Comparison of ENCODE assay signal across 16 cellular contexts in the genomic region with DNA sequence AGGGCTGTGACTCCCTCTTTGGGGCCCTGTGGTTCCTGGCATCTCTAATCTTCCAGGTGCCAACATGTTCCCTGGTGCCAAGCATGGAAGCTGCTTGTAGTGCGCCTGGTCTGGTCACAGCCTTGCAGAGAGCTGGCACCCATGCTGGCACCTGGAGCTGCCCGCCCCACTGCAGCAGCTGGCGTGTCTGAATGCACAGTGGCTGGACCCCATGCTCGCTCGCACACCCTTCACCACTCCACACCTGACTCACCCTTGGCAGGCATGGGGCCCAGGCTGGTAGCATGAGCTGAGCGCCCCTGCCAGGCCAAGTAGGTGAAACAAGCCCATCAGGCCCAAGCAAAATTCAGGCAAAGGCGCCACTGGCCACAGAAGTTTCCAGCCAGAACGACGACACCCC.
"Had no signal": no experiment of that assay in that cellular context is flagged by ENCODE, and none has a peak within 500 bp of the region (broad histone marks: within the 10 kb centered on the region; RNA-seq: fewer than 3 reads in every experiment).

No MANE protein-coding gene starts in this region.

- H3K4me1 ChIP-seq: colonic mucosa, foreskin keratinocyte, psoas muscle, right lobe of liver, transverse colon had no signal

- H3K27ac ChIP-seq: colonic mucosa, foreskin keratinocyte, neutrophil, psoas muscle, right lobe of liver, thoracic aorta, transverse colon had no signal

- H3K4me1 Mint-ChIP-seq: memory B cell, nephron had no signal

- H3K9me3 Mint-ChIP-seq: memory B cell; nephron; stimulated activated memory B cell treated with anti-CD40 and anti-IgM and Interleukin-4, amounts not matched to agents 10 μg/mL and 1 μg/mL and 100 μg/mL, for 72 hours; stimulated activated naive CD8-positive, alpha-beta T cell treated with anti-CD3 and anti-CD28 coated beads, Interleukin-15, amount 100 ng/mL, for 72 hours had no signal

- FAIRE-seq: endothelial cell of umbilical vein, islet of Langerhans had no signal

- DNase-seq: cerebellar nuclear complex; colonic mucosa; right lobe of liver; stimulated activated CD4-positive, alpha-beta T cell treated with anti-CD3 and anti-CD28 coated beads, Interleukin-4, amount 100 ng/mL, for 24 hours; transverse colon had no signal

- ATAC-seq: psoas muscle; stimulated activated memory B cell treated with anti-CD40 and anti-IgM and Interleukin-4, amounts not matched to agents 10 μg/mL and 1 μg/mL and 100 μg/mL, for 72 hours had no signal

- H3K4me3 ChIP-seq: colonic mucosa, psoas muscle, right lobe of liver, thoracic aorta, transverse colon had no signal

- H3K27ac Mint-ChIP-seq: memory B cell; mesothelial cell of epicardium; nephron; stimulated activated memory B cell treated with anti-CD40 and anti-IgM and Interleukin-4, amounts not matched to agents 10 μg/mL and 1 μg/mL and 100 μg/mL, for 72 hours; stimulated activated naive CD8-positive, alpha-beta T cell treated with anti-CD3 and anti-CD28 coated beads, Interleukin-15, amount 100 ng/mL, for 72 hours had no signal

- H3K36me3 ChIP-seq: colonic mucosa, neutrophil, right lobe of liver, thoracic aorta, transverse colon had no signal

- H3K4me3 Mint-ChIP-seq: memory B cell; mesothelial cell of epicardium; nephron; stimulated activated memory B cell treated with anti-CD40 and anti-IgM and Interleukin-4, amounts not matched to agents 10 μg/mL and 1 μg/mL and 100 μg/mL, for 72 hours; stimulated activated naive CD8-positive, alpha-beta T cell treated with anti-CD3 and anti-CD28 coated beads, Interleukin-15, amount 100 ng/mL, for 72 hours had no signal

- H3K9me3 ChIP-seq: colonic mucosa, neutrophil, psoas muscle, right lobe of liver, thoracic aorta, transverse colon had no signal

- H3K36me3 Mint-ChIP-seq: memory B cell; mesothelial cell of epicardium; stimulated activated memory B cell treated with anti-CD40 and anti-IgM and Interleukin-4, amounts not matched to agents 10 μg/mL and 1 μg/mL and 100 μg/mL, for 72 hours had no signal

- H3K27me3 Mint-ChIP-seq: stimulated activated memory B cell treated with anti-CD40 and anti-IgM and Interleukin-4, amounts not matched to agents 10 μg/mL and 1 μg/mL and 100 μg/mL, for 72 hours; stimulated activated naive CD8-positive, alpha-beta T cell treated with anti-CD3 and anti-CD28 coated beads, Interleukin-15, amount 100 ng/mL, for 72 hours had no signal

- H3K27me3 ChIP-seq: foreskin keratinocyte, right lobe of liver, transverse colon had no signal
